ENCODE assay signal across 7 cellular contexts in genomic region chr7:132999845-133000244, GRCh38.
"Had no signal": no experiment of that assay in that cellular context is flagged by ENCODE, and none has a peak within 500 bp of the region (broad histone marks: within the 10 kb centered on the region; RNA-seq: fewer than 3 reads in every experiment).

No MANE protein-coding gene starts in this region.

- FAIRE-seq: HepG2, HTR-8/SVneo had no signal

- ATAC-seq: HepG2 had no signal

- H3K27ac ChIP-seq: HL-60, KMS-11 had no signal

- DNase-seq: IMR-90, KBM-7, KG1 had no signal

- H3K4me2 ChIP-seq: KMS-11 had no signal

- H3K9ac ChIP-seq: KMS-11 had no signal
